In the genomic region with DNA sequence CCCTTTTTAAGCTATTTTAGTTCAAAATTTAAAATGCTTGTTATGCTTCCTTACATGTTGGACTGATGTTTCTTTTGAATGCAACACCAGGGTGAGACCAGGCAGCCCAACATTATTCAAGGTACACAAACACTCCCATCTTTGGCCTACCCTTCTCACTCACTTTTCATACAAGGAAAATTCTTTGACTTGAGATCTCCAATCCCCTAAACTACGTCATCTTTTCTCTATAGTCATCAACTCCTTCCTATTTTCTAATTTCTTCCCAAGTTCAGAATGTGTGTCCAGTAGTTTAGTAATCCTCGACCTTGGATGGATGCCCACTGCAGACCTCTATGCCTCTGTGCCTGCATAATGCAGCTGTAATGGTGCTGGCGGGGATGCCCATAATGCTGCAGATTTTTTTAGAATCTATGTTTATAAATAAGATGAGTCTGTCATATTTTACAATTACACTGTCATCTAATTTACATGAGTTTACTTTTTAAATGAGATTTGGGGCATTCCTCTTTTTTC, we compare ENCODE assay signal across 6 cellular contexts.
"Had no signal": no experiment of that assay in that cellular context is flagged by ENCODE, and none has a peak within 500 bp of the region (broad histone marks: within the 10 kb centered on the region; RNA-seq: fewer than 3 reads in every experiment).

No MANE protein-coding gene starts in this region.

- H3K4me3 ChIP-seq: GM23338 had no signal

- ATAC-seq: GM23338 had no signal

- DNase-seq: H9, HCEC 1CT had no signal

- FAIRE-seq: H1, H54, HTR-8/SVneo had no signal

- H2AFZ ChIP-seq: GM23338 had no signal

- H3K4me2 ChIP-seq: GM23338 had no signal
